8 cellular contexts compared by ENCODE assay signal in the genomic region with DNA sequence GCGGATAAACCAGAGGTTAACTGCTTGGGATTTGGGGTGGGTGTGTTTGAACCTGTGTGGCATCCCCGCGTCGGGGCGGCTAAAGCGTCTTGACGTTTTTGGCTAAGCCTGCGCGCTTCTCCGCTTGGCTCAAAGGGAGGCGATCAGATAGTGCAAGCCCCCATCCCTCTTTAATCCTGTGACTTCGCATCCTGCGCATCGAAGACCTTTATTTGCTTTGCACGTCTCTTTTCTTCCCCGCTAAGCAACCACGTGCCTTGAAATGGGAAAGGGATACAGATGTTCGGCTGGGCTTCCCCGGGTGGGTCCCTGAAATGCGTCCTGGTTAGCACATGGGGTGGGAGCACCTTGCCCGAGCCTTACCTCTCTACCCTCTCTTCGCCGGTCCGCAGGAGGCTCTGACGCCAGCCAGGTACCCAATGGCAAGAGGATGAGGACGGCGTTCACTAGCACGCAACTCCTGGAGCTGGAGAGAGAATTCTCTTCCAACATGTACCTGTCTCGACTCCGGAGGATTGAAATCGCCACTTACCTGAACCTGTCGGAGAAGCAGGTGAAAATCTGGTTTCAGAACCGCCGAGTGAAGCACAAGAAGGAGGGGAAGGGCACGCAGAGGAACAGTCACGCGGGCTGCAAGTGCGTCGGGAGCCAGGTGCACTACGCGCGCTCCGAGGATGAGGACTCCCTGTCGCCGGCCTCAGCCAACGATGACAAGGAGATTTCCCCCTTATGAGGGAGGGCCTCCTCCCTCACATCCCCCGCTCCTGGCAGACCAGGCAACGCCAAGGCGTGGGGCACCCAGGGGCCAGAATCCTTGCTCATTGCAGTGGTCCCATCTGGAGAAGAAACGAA. TPM values are rescaled to one million over a fixed set of nuclear protein-coding genes. Genes with fewer than 3 reads are reported as not detected.
DNase-seq lines count a peak whose midpoint lies in the region; ATAC-seq and TF ChIP-seq lines count a peak whose summit lies in the region.

No MANE protein-coding gene starts in this region.

- H3K4me1 ChIP-seq in heart left ventricle (peaks cover 0 to 39% (median 23%) of the 10 kb centered on the region in 12 donors), suprapubic skin (peaks cover 37% of the 10 kb centered on the region)

- TF ChIP-seq POLR2A in heart left ventricle (IDR thresholded peaks at IDR 0.05) (no peak), suprapubic skin (IDR thresholded peaks at IDR 0.05) (no peak)

- H3K36me3 ChIP-seq in heart left ventricle, result no peaks in the 10 kb centered on the region
- H3K36me3 ChIP-seq in suprapubic skin, result no peaks in the 10 kb centered on the region

- H3K4me3 Mint-ChIP-seq in activated T-cell treated with anti-CD3 and anti-CD28 coated beads, Interleukin-2, amount 50 U/mL, for 72 hours, result peak overlapping the region; percentile 77 to 79
- peak overlapping the region in 4 of 5 donors; percentile 9 to 67 (median 45) for H3K4me3 Mint-ChIP-seq in immature natural killer cell

- 7 to 16% (median 9%) methylated on average over 36 to 50 of the region's 50 CpGs for WGBS in heart left ventricle, 4 donors
- 20% methylated on average over 49 of the region's 50 CpGs for WGBS in suprapubic skin

- H3K4me3 ChIP-seq in heart left ventricle (peak overlapping the region in 9 of 12 donors; percentile 26 to 53 (median 41)), suprapubic skin (peak overlapping the region; percentile 41)

- intact Hi-C loops in heart left ventricle (cut with DNase I) (loop anchor here in 2 of 10 donors (5.0 to 10.0 kb wide), 2 partner anchors 39 to 113 kb away; a partner anchor contains a TSS), Right ventricle myocardium inferior (cut with DNase I) (no loop called here)

- TF ChIP-seq CTCF in heart left ventricle (IDR thresholded peaks at IDR 0.05) (no peak), suprapubic skin (IDR thresholded peaks at IDR 0.05) (no peak)

- no peaks in the 10 kb centered on the region for H3K36me3 Mint-ChIP-seq in activated T-cell treated with anti-CD3 and anti-CD28 coated beads, Interleukin-2, amount 50 U/mL, for 72 hours (ENCODE audit: insufficient read depth in 2 of 2)
- no peaks in the 10 kb centered on the region for H3K36me3 Mint-ChIP-seq in immature natural killer cell

- H3K27ac Mint-ChIP-seq in activated T-cell treated with anti-CD3 and anti-CD28 coated beads, Interleukin-2, amount 50 U/mL, for 72 hours, result no peak overlapping the region
- H3K27ac Mint-ChIP-seq in immature natural killer cell, result no peak overlapping the region

- peaks cover 46 to 100% (median 88%) of the 10 kb centered on the region in 9 donors for H3K27me3 ChIP-seq in heart left ventricle
- H3K27me3 ChIP-seq in suprapubic skin, result peaks cover 100% of the 10 kb centered on the region

- H3K27ac ChIP-seq in heart left ventricle (no peak overlapping the region), suprapubic skin (no peak overlapping the region)

- H3K9me3 Mint-ChIP-seq in activated T-cell treated with anti-CD3 and anti-CD28 coated beads, Interleukin-2, amount 50 U/mL, for 72 hours, result no peaks in the 10 kb centered on the region
- H3K9me3 Mint-ChIP-seq in immature natural killer cell, result no peaks in the 10 kb centered on the region

- peaks cover 86% of the 10 kb centered on the region for H3K27me3 Mint-ChIP-seq in activated T-cell treated with anti-CD3 and anti-CD28 coated beads, Interleukin-2, amount 50 U/mL, for 72 hours (ENCODE audit: low read depth)
- peaks cover 39 to 69% (median 44%) of the 10 kb centered on the region in 3 donors for H3K27me3 Mint-ChIP-seq in immature natural killer cell (ENCODE audit: low read depth in 3 of 3)

- H3K9me3 ChIP-seq in heart left ventricle (no peaks in the 10 kb centered on the region), suprapubic skin (no peaks in the 10 kb centered on the region)

- DNase-seq in heart left ventricle, result no peak
- DNase-seq in Right ventricle myocardium inferior (ENCODE audit: missing footprints), result no peak
- DNase-seq in activated T-cell treated with anti-CD3 and anti-CD28 coated beads, Interleukin-2, amount 50 U/mL, for 72 hours, result peak in 1 of 2 donors; percentile 5
- no peak for DNase-seq in immature natural killer cell
- DNase-seq in suprapubic skin (ENCODE audit: low spot score in 2 of 2), result no peak
- DNase-seq in effector CD8-positive, alpha-beta T cell (lab: John Stamatoyannopoulos, UW), result no peak

- ATAC-seq in heart left ventricle, result no peak
- ATAC-seq in Right ventricle myocardium inferior, result no peak
- ATAC-seq in activated T-cell treated with anti-CD3 and anti-CD28 coated beads, Interleukin-2, amount 50 U/mL, for 72 hours (replicated peaks in 1 of 2), result peak in 1 of 2 donors; percentile 8
- no peak for ATAC-seq in HG02642 (IDR thresholded peaks at IDR 0.05; ENCODE audit: poor library complexity, unreplicated experiment)
- no peak for ATAC-seq in GM18498 (IDR thresholded peaks at IDR 0.05; ENCODE audit: unreplicated experiment)

- no peak for TF ChIP-seq EP300 in suprapubic skin (IDR thresholded peaks at IDR 0.05)

- peaks cover 44% of the 10 kb centered on the region for H3K4me1 Mint-ChIP-seq in activated T-cell treated with anti-CD3 and anti-CD28 coated beads, Interleukin-2, amount 50 U/mL, for 72 hours (ENCODE audit: low read depth)
- H3K4me1 Mint-ChIP-seq in immature natural killer cell, result peaks cover 17 to 19% of the 10 kb centered on the region in 2 donors

RNA-seq across cellular contexts. Expression of a gene that starts 1.5 kb away (rescaled TPM):
- total RNA-seq in heart left ventricle (not detected), Right ventricle myocardium inferior (not detected), suprapubic skin (under 1 TPM in 1 of 4 donors, not detected in 3; 0.53 TPM)
- polyA plus RNA-seq in heart left ventricle (under 1 TPM in 1 of 2 donors, not detected in 1; 0.04 TPM), immature natural killer cell (not detected)
- total RNA-seq in activated T-cell treated with anti-CD3 and anti-CD28 coated beads, Interleukin-2, amount 50 U/mL, for 72 hours, result not detected

RNA-seq across cellular contexts. Expression of a gene that starts 37.0 kb away (rescaled TPM):
- total RNA-seq in heart left ventricle (10 to 100 TPM in 6 of 9 donors, 1 to 10 TPM in 3; 5.5 to 17.3 (median 11.2) TPM), Right ventricle myocardium inferior (10.1 TPM), suprapubic skin (10 to 100 TPM; 33.3 to 60.3 (median 41.1) TPM)
- polyA plus RNA-seq in heart left ventricle (10 to 100 TPM in 1 of 2 donors, 1 to 10 TPM in 1; 5.9 to 17.8 TPM), immature natural killer cell (10 to 100 TPM; 77.8 to 97.0 (median 88.5) TPM)
- total RNA-seq in activated T-cell treated with anti-CD3 and anti-CD28 coated beads, Interleukin-2, amount 50 U/mL, for 72 hours, result 10 to 100 TPM; 22.9 to 31.1 TPM
